In the genomic region with DNA sequence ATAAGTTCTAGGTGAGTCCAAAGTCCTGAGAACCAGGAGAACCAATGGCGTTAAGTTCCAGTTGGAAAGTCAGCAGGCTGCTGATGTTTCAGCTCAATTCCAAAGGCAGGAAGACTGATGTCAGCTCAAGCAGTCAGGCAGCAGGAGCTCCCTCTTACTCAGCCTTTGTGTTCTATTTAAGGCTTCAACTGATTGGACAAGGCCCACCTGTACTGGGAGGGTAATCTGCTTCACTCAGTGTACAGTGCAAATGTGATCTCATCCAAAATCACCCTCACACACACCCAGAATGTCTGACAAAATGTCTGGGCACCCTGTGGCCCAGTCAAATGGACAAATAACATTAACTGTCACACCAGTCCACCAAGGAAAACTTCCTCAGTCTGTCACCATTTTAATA, we compare ENCODE assay signal across 29 cellular contexts.
"Had no signal": no experiment of that assay in that cellular context is flagged by ENCODE, and none has a peak within 500 bp of the region (broad histone marks: within the 10 kb centered on the region; RNA-seq: fewer than 3 reads in every experiment).

No MANE protein-coding gene starts in this region.

- H2AFZ ChIP-seq: neural progenitor cell, parathyroid adenoma had no signal

- H3K36me3 Mint-ChIP-seq: mesothelial cell of epicardium; naive B cell; natural killer cell; neural progenitor cell; stimulated activated memory B cell treated with anti-CD40 and anti-IgM and Interleukin-4, amounts not matched to agents 10 μg/mL and 1 μg/mL and 100 μg/mL, for 72 hours had no signal

- H3K27ac Mint-ChIP-seq: mesothelial cell of epicardium; naive B cell; nephron progenitor cell; neural progenitor cell; stimulated activated memory B cell treated with anti-CD40 and anti-IgM and Interleukin-4, amounts not matched to agents 10 μg/mL and 1 μg/mL and 100 μg/mL, for 72 hours; stimulated activated naive CD8-positive, alpha-beta T cell treated with anti-CD3 and anti-CD28 coated beads, Interleukin-15, amount 100 ng/mL, for 72 hours had no signal

- ATAC-seq: left colon; psoas muscle; right lobe of liver; stimulated activated memory B cell treated with anti-CD40 and anti-IgM and Interleukin-4, amounts not matched to agents 10 μg/mL and 1 μg/mL and 100 μg/mL, for 72 hours; stimulated activated naive CD8-positive, alpha-beta T cell treated with anti-CD3 and anti-CD28 coated beads, Interleukin-15, amount 100 ng/mL, for 72 hours had no signal

- H3K4me1 ChIP-seq: left ventricle myocardium inferior, neural progenitor cell, parathyroid adenoma, psoas muscle, right atrium auricular region, right lobe of liver, tibial nerve, upper lobe of left lung, vagina had no signal

- H3K9me3 ChIP-seq: left ventricle myocardium inferior, neutrophil, psoas muscle, right atrium auricular region, right lobe of liver, tibial nerve, upper lobe of left lung, vagina had no signal

- H3K9ac ChIP-seq: neural progenitor cell, parathyroid adenoma had no signal

- H3K27ac ChIP-seq: left ventricle myocardium inferior, neural progenitor cell, neutrophil, parathyroid adenoma, psoas muscle, right atrium auricular region, right lobe of liver, tibial nerve, upper lobe of left lung, vagina had no signal

- H3K4me3 Mint-ChIP-seq: mesothelial cell of epicardium; naive B cell; natural killer cell; nephron progenitor cell; neural progenitor cell; stimulated activated memory B cell treated with anti-CD40 and anti-IgM and Interleukin-4, amounts not matched to agents 10 μg/mL and 1 μg/mL and 100 μg/mL, for 72 hours; stimulated activated naive CD8-positive, alpha-beta T cell treated with anti-CD3 and anti-CD28 coated beads, Interleukin-15, amount 100 ng/mL, for 72 hours had no signal

- H3K4me1 Mint-ChIP-seq: stimulated activated memory B cell treated with anti-CD40 and anti-IgM and Interleukin-4, amounts not matched to agents 10 μg/mL and 1 μg/mL and 100 μg/mL, for 72 hours; stimulated activated naive CD8-positive, alpha-beta T cell treated with anti-CD3 and anti-CD28 coated beads, Interleukin-15, amount 100 ng/mL, for 72 hours had no signal

- H3K4me2 ChIP-seq: neural progenitor cell, smooth muscle cell had no signal

- DNase-seq: kidney glomerular epithelial cell; left colon; left ventricle myocardium inferior; mesendoderm; naive B cell; natural killer cell; nephron progenitor cell; occipital lobe; psoas muscle; right lobe of liver; stimulated activated CD4-positive, alpha-beta T cell treated with anti-CD3 and anti-CD28 coated beads, Interleukin-1b, Interleukin-23, amount 100 ng/mL, for 48 hours; stimulated activated CD4-positive, alpha-beta T cell treated with anti-CD3 and anti-CD28 coated beads, Interleukin-2, amount 100 ng/mL, for 48 hours; stimulated activated CD4-positive, alpha-beta T cell treated with anti-CD3 and anti-CD28 coated beads, Interleukin-4, amount 100 ng/mL, for 4 hours; stimulated activated CD8-positive, alpha-beta memory T cell treated with anti-CD3 and anti-CD28 coated beads, Interleukin-4, amount 100 ng/mL, for 48 hours; stimulated activated naive CD4-positive, alpha-beta T cell treated with Interleukin-2 at 50 U/mL for 16 hours; stimulated activated naive CD8-positive, alpha-beta T cell treated with anti-CD3 and anti-CD28 coated beads, Interleukin-15, amount 100 ng/mL, for 72 hours; substantia nigra; upper lobe of left lung had no signal

- H3K36me3 ChIP-seq: left ventricle myocardium inferior, neural progenitor cell, neutrophil, right atrium auricular region, right lobe of liver, tibial nerve, upper lobe of left lung, vagina had no signal

- H3K4me3 ChIP-seq: left ventricle myocardium inferior, lung, neural progenitor cell, psoas muscle, right atrium auricular region, right lobe of liver, smooth muscle cell, tibial nerve, upper lobe of left lung, vagina had no signal

- FAIRE-seq: keratinocyte had no signal

- H3K9me3 Mint-ChIP-seq: neural progenitor cell; stimulated activated memory B cell treated with anti-CD40 and anti-IgM and Interleukin-4, amounts not matched to agents 10 μg/mL and 1 μg/mL and 100 μg/mL, for 72 hours; stimulated activated naive CD8-positive, alpha-beta T cell treated with anti-CD3 and anti-CD28 coated beads, Interleukin-15, amount 100 ng/mL, for 72 hours had no signal

- H3K27me3 ChIP-seq: neural progenitor cell, neutrophil, right atrium auricular region, right lobe of liver, tibial nerve, upper lobe of left lung, vagina had no signal

- H3K27me3 Mint-ChIP-seq: stimulated activated memory B cell treated with anti-CD40 and anti-IgM and Interleukin-4, amounts not matched to agents 10 μg/mL and 1 μg/mL and 100 μg/mL, for 72 hours; stimulated activated naive CD8-positive, alpha-beta T cell treated with anti-CD3 and anti-CD28 coated beads, Interleukin-15, amount 100 ng/mL, for 72 hours had no signal

- H3K79me2 ChIP-seq: parathyroid adenoma had no signal
